8 cellular contexts compared by ENCODE assay signal in the genomic region with DNA sequence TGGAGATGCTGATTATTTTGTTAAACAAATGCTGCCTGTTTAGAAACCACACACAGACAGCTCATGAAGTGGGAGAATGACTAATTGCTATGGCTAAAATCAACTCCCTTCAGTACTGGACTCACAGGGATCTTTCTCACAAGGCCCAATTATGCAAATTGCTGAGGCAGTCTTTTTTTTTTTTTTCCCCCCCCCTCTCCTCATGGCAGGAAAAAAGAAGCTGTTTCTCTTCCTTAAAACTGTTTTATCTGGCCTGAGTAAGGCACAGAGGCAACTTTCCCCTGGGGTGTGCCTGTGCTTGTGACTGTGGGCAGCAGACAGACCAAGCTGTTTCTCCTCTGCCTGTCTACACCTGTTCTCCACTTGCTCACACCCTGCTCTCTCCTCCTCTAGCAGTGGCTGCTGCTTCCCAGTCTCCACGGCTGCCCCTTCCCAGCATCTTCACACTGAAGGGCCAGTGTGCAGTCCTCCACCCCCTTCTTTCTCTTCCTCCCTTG.
DNase-seq lines count a peak whose midpoint lies in the region; ATAC-seq and TF ChIP-seq lines count a peak whose summit lies in the region.

No MANE protein-coding gene starts in this region.

- DNase-seq in GM10248 (ENCODE audit: extremely low spot score) (peak; percentile 35), SJSA1 (ENCODE audit: low read depth in 1 of 2, low spot score in 2 of 2) (peak in 1 of 2 experiments; percentile 66), left ventricle myocardium inferior (no peak), NCI-H146 treated with DMSO at 0.1 percent for 48 hours (lab: John Stamatoyannopoulos, UW; ENCODE audit: unreplicated experiment) (no peak), inferior parietal cortex (ENCODE audit: extremely low spot score) (no peak), NCI-H1092 (lab: John Stamatoyannopoulos, UW) (no peak)
- DNase-seq in activated CD8-positive, alpha-beta memory T cell treated with anti-CD3 and anti-CD28 coated beads, Interleukin-2, amount 50 U/mL, for 4 hours, result no peak

- H3K27me3 ChIP-seq in SJSA1 (replicated peaks), result no peaks in the 10 kb centered on the region
- no peaks in the 10 kb centered on the region for H3K27me3 ChIP-seq in left ventricle myocardium inferior (ENCODE audit: low read depth)

- peaks cover 66% of the 10 kb centered on the region for H3K4me1 ChIP-seq in SJSA1 (replicated peaks)
- peaks cover 59% of the 10 kb centered on the region for H3K4me1 ChIP-seq in left ventricle myocardium inferior

- no peak overlapping the region for H3K4me3 ChIP-seq in SJSA1
- no peak overlapping the region for H3K4me3 ChIP-seq in left ventricle myocardium inferior

- H3K9me3 ChIP-seq in SJSA1 (replicated peaks), result no peaks in the 10 kb centered on the region
- no peaks in the 10 kb centered on the region for H3K9me3 ChIP-seq in left ventricle myocardium inferior (replicated peaks)

- H3K27ac ChIP-seq in SJSA1, result peak overlapping the region; percentile 48
- peak overlapping the region; percentile 82 for H3K27ac ChIP-seq in left ventricle myocardium inferior (replicated peaks)

- CTCF ChIA-PET in GM10248 (lab: Yijun Ruan, JAX), result interaction anchor here (0.9 to 15.1 kb wide), 8 partner anchors 13 to 491 kb away, joined by 3 to 282 read pairs (median 4); a partner anchor contains a TSS

- ATAC-seq in HG02623 (IDR thresholded peaks at IDR 0.05; ENCODE audit: unreplicated experiment), result peak; percentile 37

- intact Hi-C loops in left ventricle myocardium inferior (cut with micrococcal nuclease), result no loop called here

- POLR2A ChIA-PET in GM10248 (lab: Yijun Ruan, JAX), result no interaction called here

- H3K36me3 ChIP-seq in SJSA1, result no peaks in the 10 kb centered on the region
- H3K36me3 ChIP-seq in left ventricle myocardium inferior, result peaks cover 2% of the 10 kb centered on the region

- no peak for TF ChIP-seq CTCF in GM10248 (IDR thresholded peaks at IDR 0.05; ENCODE audit: control extremely low read depth, extremely low read depth, low read depth, missing control alignments)
- no peak for TF ChIP-seq CTCF in left ventricle myocardium inferior (IDR thresholded peaks at IDR 0.05; ENCODE audit: borderline replicate concordance)
